9 cellular contexts compared by ENCODE assay signal in the genomic region with DNA sequence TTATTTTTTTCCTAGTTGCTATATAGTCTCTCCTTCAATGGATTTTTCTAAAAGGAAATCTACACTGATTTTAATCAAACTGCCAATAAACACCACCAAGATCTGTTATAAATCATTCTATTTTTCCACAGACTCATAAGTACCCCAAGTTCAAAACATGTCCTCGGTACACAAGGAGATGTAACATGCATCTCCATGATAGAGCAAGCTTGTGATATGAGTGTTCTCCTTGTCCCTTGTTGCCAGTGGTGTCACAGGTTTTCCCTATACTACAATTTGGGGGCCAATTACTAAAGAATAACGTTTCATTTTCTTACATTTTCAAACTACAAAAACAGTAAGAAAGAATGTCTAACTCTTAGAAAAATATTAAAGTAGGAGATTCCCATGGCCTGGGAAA. TPM values are rescaled to one million over a fixed set of nuclear protein-coding genes. Genes with fewer than 3 reads are reported as not detected.
DNase-seq lines count a peak whose midpoint lies in the region; ATAC-seq and TF ChIP-seq lines count a peak whose summit lies in the region.
"Had no signal": no experiment of that assay in that cellular context is flagged by ENCODE, and none has a peak within 500 bp of the region (broad histone marks: within the 10 kb centered on the region; RNA-seq: fewer than 3 reads in every experiment).

No MANE protein-coding gene starts in this region.

- no peaks in the 10 kb centered on the region for H3K9me3 Mint-ChIP-seq in activated CD4-positive, alpha-beta memory T cell treated with anti-CD3 and anti-CD28 coated beads, Interleukin-2, amount 10 ng/mL, durations not matched to agents 7 days and 5 days

- H3K27me3 Mint-ChIP-seq in activated CD4-positive, alpha-beta memory T cell treated with anti-CD3 and anti-CD28 coated beads, Interleukin-2, amount 10 ng/mL, durations not matched to agents 7 days and 5 days, result no peaks in the 10 kb centered on the region

- POLR2A ChIA-PET in activated CD4-positive, alpha-beta memory T cell treated with anti-CD3 and anti-CD28 coated beads, Interleukin-2, amount 10 ng/mL, durations not matched to agents 7 days and 5 days (lab: Charles Lee), result interaction anchor here (1.0 to 5.0 kb wide), 24 partner anchors 9 to 283 kb away, joined by 3 to 124 read pairs (median 5); a partner anchor contains a TSS

- H3K36me3 ChIP-seq in BE2C, result no peaks in the 10 kb centered on the region

- peak overlapping the region; percentile 95 for H3K27ac Mint-ChIP-seq in activated CD4-positive, alpha-beta memory T cell treated with anti-CD3 and anti-CD28 coated beads, Interleukin-2, amount 10 ng/mL, durations not matched to agents 7 days and 5 days

- peak overlapping the region; percentile 82 for H3K4me3 Mint-ChIP-seq in activated CD4-positive, alpha-beta memory T cell treated with anti-CD3 and anti-CD28 coated beads, Interleukin-2, amount 10 ng/mL, durations not matched to agents 7 days and 5 days

- peaks cover 36% of the 10 kb centered on the region for H3K36me3 Mint-ChIP-seq in activated CD4-positive, alpha-beta memory T cell treated with anti-CD3 and anti-CD28 coated beads, Interleukin-2, amount 10 ng/mL, durations not matched to agents 7 days and 5 days (ENCODE audit: low read depth)

- H3K27me3 ChIP-seq in BE2C, result no peaks in the 10 kb centered on the region

- DNase-seq in BE2C (no peak), myocyte (ENCODE audit: low read depth) (peak; percentile 32), kidney tubule cell (ENCODE audit: low spot score) (no peak), NCI-H2227 treated with DMSO at 0.1 percent for 48 hours (lab: John Stamatoyannopoulos, UW) (no peak), GDM1 (lab: John Stamatoyannopoulos, UW) (no peak)
- DNase-seq in activated CD4-positive, alpha-beta memory T cell treated with anti-CD3 and anti-CD28 coated beads, Interleukin-2, amount 10 ng/mL, durations not matched to agents 7 days and 5 days, result no peak
- no peak for DNase-seq in activated CD4-positive, CD25-positive, alpha-beta regulatory T cell (lab: John Stamatoyannopoulos, UW)
- DNase-seq: posterior cingulate gyrus had no signal

- no peaks in the 10 kb centered on the region for H3K9me3 ChIP-seq in BE2C

- CTCF ChIA-PET in activated CD4-positive, alpha-beta memory T cell treated with anti-CD3 and anti-CD28 coated beads, Interleukin-2, amount 10 ng/mL, durations not matched to agents 7 days and 5 days (lab: Charles Lee), result interaction anchor here (0.8 to 1.5 kb wide), 2 partner anchors 100 to 130 kb away, joined by 3 to 11 read pairs; a partner anchor contains a TSS

- no peaks in the 10 kb centered on the region for H3K4me1 ChIP-seq in BE2C

- peak overlapping the region; percentile 49 for H3K4me3 ChIP-seq in BE2C (ENCODE audit: low read depth, low read length)

- H3K4me1 Mint-ChIP-seq in activated CD4-positive, alpha-beta memory T cell treated with anti-CD3 and anti-CD28 coated beads, Interleukin-2, amount 10 ng/mL, durations not matched to agents 7 days and 5 days, result peaks cover 60% of the 10 kb centered on the region

- no peak for TF ChIP-seq CTCF in BE2C (IDR thresholded peaks at IDR 0.05; ENCODE audit: low read depth, low read length)

- peak; percentile 39 for ATAC-seq in GM21360 (IDR thresholded peaks at IDR 0.05; ENCODE audit: unreplicated experiment)

RNA-seq across cellular contexts. Expression of a gene that starts 0.5 kb away (rescaled TPM):
- 3.0 TPM for polyA plus RNA-seq in BE2C (2012; ENCODE audit: insufficient read depth, insufficient read length, low read depth)
- total RNA-seq in activated CD4-positive, alpha-beta memory T cell treated with anti-CD3 and anti-CD28 coated beads, Interleukin-2, amount 10 ng/mL, durations not matched to agents 7 days and 5 days, result 100 to 1,000 TPM; 119 to 121 TPM
- 59.1 and 65.5 TPM in 2 replicates for total RNA-seq in myocyte
- 17.3 TPM for polyA plus RNA-seq in myocyte (2012)
